14 cellular contexts compared by ENCODE assay signal in genomic region chr18:35500113-35500512, GRCh38.
"Had no signal": no experiment of that assay in that cellular context is flagged by ENCODE, and none has a peak within 500 bp of the region (broad histone marks: within the 10 kb centered on the region; RNA-seq: fewer than 3 reads in every experiment).

No MANE protein-coding gene starts in this region.

- H3K9me3 Mint-ChIP-seq: activated naive CD4-positive, alpha-beta T cell treated with anti-CD3 and anti-CD28 coated beads, Interleukin-2, amount 10 ng/mL, durations not matched to agents 7 days and 5 days; activated T-helper 2 cell treated with anti-CD3 and anti-CD28 coated beads, Interferon-gamma antibody, Interleukin-2, Interleukin-4, amounts not matched to agents 10 μg/mL and 5 μg/mL and 100 μg/mL, durations not matched to agents 14 hours and 24 hours and 36 hours had no signal

- H3K4me3 ChIP-seq: colonic mucosa, testis had no signal

- H3K27ac Mint-ChIP-seq: activated CD4-positive, alpha-beta T cell treated with anti-CD3 and anti-CD28 coated beads, Interleukin-2, amount 10 ng/mL, durations not matched to agents 7 days and 5 days; activated naive CD4-positive, alpha-beta T cell treated with anti-CD3 and anti-CD28 coated beads, Interleukin-2, amount 10 ng/mL, durations not matched to agents 7 days and 5 days; activated T-helper 2 cell treated with anti-CD3 and anti-CD28 coated beads, Interferon-gamma antibody, Interleukin-2, Interleukin-4, amounts not matched to agents 10 μg/mL and 5 μg/mL and 100 μg/mL, durations not matched to agents 14 hours and 24 hours and 36 hours; stimulated activated naive CD8-positive, alpha-beta T cell treated with anti-CD3 and anti-CD28 coated beads, Interleukin-15, amount 100 ng/mL, for 72 hours had no signal

- H3K27ac ChIP-seq: colonic mucosa, parathyroid adenoma, testis had no signal

- ATAC-seq: stimulated activated naive CD8-positive, alpha-beta T cell treated with anti-CD3 and anti-CD28 coated beads, Interleukin-15, amount 100 ng/mL, for 72 hours had no signal

- H3K36me3 ChIP-seq: colonic mucosa had no signal

- H3K4me3 Mint-ChIP-seq: activated CD4-positive, alpha-beta T cell treated with anti-CD3 and anti-CD28 coated beads, Interleukin-2, amount 10 ng/mL, durations not matched to agents 7 days and 5 days; activated naive CD4-positive, alpha-beta T cell treated with anti-CD3 and anti-CD28 coated beads, Interleukin-2, amount 10 ng/mL, durations not matched to agents 7 days and 5 days; stimulated activated naive CD8-positive, alpha-beta T cell treated with anti-CD3 and anti-CD28 coated beads, Interleukin-15, amount 100 ng/mL, for 72 hours had no signal

- H3K9me3 ChIP-seq: colonic mucosa, testis had no signal

- H3K27me3 ChIP-seq: colonic mucosa, testis had no signal

- H2AFZ ChIP-seq: parathyroid adenoma had no signal

- H3K9ac ChIP-seq: parathyroid adenoma had no signal

- H3K27me3 Mint-ChIP-seq: activated CD4-positive, alpha-beta T cell treated with anti-CD3 and anti-CD28 coated beads, Interleukin-2, amount 10 ng/mL, durations not matched to agents 7 days and 5 days had no signal

- DNase-seq: activated CD4-positive, alpha-beta T cell treated with anti-CD3 and anti-CD28 coated beads, Interleukin-2, amount 10 ng/mL, durations not matched to agents 7 days and 5 days; activated CD4-positive, CD25-positive, alpha-beta regulatory T cell; activated CD8-positive, alpha-beta memory T cell treated with anti-CD3 and anti-CD28 coated beads for 24 hours; activated naive CD4-positive, alpha-beta T cell treated with anti-CD3 and anti-CD28 coated beads, Interleukin-2, amount 10 ng/mL, durations not matched to agents 7 days and 5 days; activated T-cell treated with anti-CD3 and anti-CD28 coated beads for 4 hours; caudate nucleus; colonic mucosa; effector CD8-positive, alpha-beta T cell; stimulated activated CD4-positive, alpha-beta T cell treated with anti-CD3 and anti-CD28 coated beads, Interleukin-4, amount 100 ng/mL, for 4 hours; stimulated activated naive CD8-positive, alpha-beta T cell treated with anti-CD3 and anti-CD28 coated beads, Interleukin-15, amount 100 ng/mL, for 72 hours; T-helper 1 cell; testis had no signal
